Comparison of ENCODE assay signal across 15 cellular contexts in the genomic region with DNA sequence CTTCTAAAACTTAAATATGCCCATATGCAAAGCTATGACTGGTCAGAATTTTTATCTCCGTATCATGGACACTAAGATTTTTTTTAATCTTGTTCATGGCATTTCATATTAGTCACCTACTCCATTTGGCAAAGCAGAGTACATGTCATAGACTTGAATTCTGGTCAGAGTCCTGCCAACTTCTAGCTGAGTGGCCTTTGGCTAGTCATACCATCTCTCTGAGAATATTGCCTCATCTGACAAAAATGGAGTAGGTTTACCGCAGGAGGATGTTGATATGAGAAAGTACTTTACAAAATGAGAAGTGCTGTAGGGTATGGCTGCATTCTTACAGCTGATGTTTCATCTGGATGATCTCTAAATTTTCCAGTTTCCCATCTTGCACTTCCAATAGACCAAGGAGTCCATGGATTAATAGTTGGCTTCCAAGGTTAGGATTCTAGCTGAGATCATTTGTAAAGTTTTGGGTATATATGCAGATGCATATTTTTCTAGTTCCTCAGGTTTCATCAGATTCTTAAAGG.
DNase-seq lines count a peak whose midpoint lies in the region; ATAC-seq and TF ChIP-seq lines count a peak whose summit lies in the region.
"Had no signal": no experiment of that assay in that cellular context is flagged by ENCODE, and none has a peak within 500 bp of the region (broad histone marks: within the 10 kb centered on the region; RNA-seq: fewer than 3 reads in every experiment).

No MANE protein-coding gene starts in this region.

- H3K4me3 ChIP-seq in breast epithelium (no peak overlapping the region), SJSA1 (no peak overlapping the region), fibroblast of villous mesenchyme (ENCODE audit: low read depth, low read length) (no peak overlapping the region), upper lobe of right lung (no peak overlapping the region), endodermal cell (ENCODE audit: low read length) (no peak overlapping the region)
- H3K4me3 ChIP-seq: coronary artery had no signal

- BruUV-seq in MCF 10A (replicated peaks; lab: Mats Ljungman, UMichigan): no TSS peak

- H3K9me3 Mint-ChIP-seq in MCF 10A (ENCODE audit: unreplicated experiment) (no peaks in the 10 kb centered on the region), endodermal cell (no peaks in the 10 kb centered on the region)

- in situ Hi-C loops in KBM-7 (cut with MboI; ENCODE audit: low pct_unique_long_range_greater_than_20kb, low sequenced_read_pairs): no loop called here

- H3K36me3 Mint-ChIP-seq in MCF 10A (ENCODE audit: insufficient read depth, unreplicated experiment) (no peaks in the 10 kb centered on the region), endodermal cell (ENCODE audit: low read depth) (no peaks in the 10 kb centered on the region)

- peak overlapping the region; percentile 81 for H3K27ac Mint-ChIP-seq in MCF 10A (ENCODE audit: low read depth, unreplicated experiment)
- H3K27ac Mint-ChIP-seq in endodermal cell: no peak overlapping the region

- H3K27me3 ChIP-seq in breast epithelium (no peaks in the 10 kb centered on the region), SJSA1 (replicated peaks) (no peaks in the 10 kb centered on the region), upper lobe of right lung (no peaks in the 10 kb centered on the region), endodermal cell (ENCODE audit: control insufficient read depth, insufficient read depth, low read length, poor library complexity, severe bottlenecking) (no peaks in the 10 kb centered on the region)

- H3K4me1 Mint-ChIP-seq in MCF 10A (ENCODE audit: insufficient read depth, unreplicated experiment) (peaks cover 41% of the 10 kb centered on the region), endodermal cell (peaks cover 5% of the 10 kb centered on the region)

- peak; percentile 89 for ATAC-seq in upper lobe of right lung
- ATAC-seq in GM21390 (IDR thresholded peaks at IDR 0.05; ENCODE audit: unreplicated experiment): no peak

- no peak for TF ChIP-seq POLR2A in breast epithelium (IDR thresholded peaks at IDR 0.05)

- DNase-seq in MCF 10A (ENCODE audit: unreplicated experiment) (peak; percentile 99), breast epithelium (ENCODE audit: low spot score in 2 of 2) (no peak), SJSA1 (ENCODE audit: low read depth in 1 of 2, low spot score in 2 of 2) (peak; percentile 64 to 79), fibroblast of villous mesenchyme (ENCODE audit: low read depth) (peak; percentile 59), upper lobe of right lung (no peak), KBM-7 (no peak), endodermal cell (no peak)
- DNase-seq: activated T-cell treated with anti-CD3 and anti-CD28 coated beads for 4 hours; left colon; NCI-H1930; retina; stimulated activated CD8-positive, alpha-beta memory T cell treated with anti-CD3 and anti-CD28 coated beads, Interleukin-4, amount 100 ng/mL, for 48 hours; T-helper 1 cell had no signal

- H3K4me1 ChIP-seq in breast epithelium (no peaks in the 10 kb centered on the region), SJSA1 (replicated peaks) (peaks cover 50% of the 10 kb centered on the region), upper lobe of right lung (peaks cover 4% of the 10 kb centered on the region), endodermal cell (ENCODE audit: control insufficient read depth, insufficient read depth, low read length) (no peaks in the 10 kb centered on the region)

- intact Hi-C loops in MCF 10A (cut with micrococcal nuclease) (no loop called here), breast epithelium (cut with DNase I; ENCODE audit: low total_unique reads) (no loop called here), upper lobe of right lung (cut with DNase I) (no loop called here)

- H3K9me3 ChIP-seq in breast epithelium: no peaks in the 10 kb centered on the region
- no peaks in the 10 kb centered on the region for H3K9me3 ChIP-seq in SJSA1 (replicated peaks)
- H3K9me3 ChIP-seq in upper lobe of right lung: no peaks in the 10 kb centered on the region
- no peaks in the 10 kb centered on the region for H3K9me3 ChIP-seq in endodermal cell (ENCODE audit: control insufficient read depth, low read length)

- H3K27ac ChIP-seq in breast epithelium (no peak overlapping the region), SJSA1 (peak overlapping the region; percentile 64), upper lobe of right lung (no peak overlapping the region), endodermal cell (ENCODE audit: low read depth, low read length) (no peak overlapping the region)
- H3K27ac ChIP-seq: coronary artery had no signal

- H3K36me3 ChIP-seq in breast epithelium (no peaks in the 10 kb centered on the region), SJSA1 (no peaks in the 10 kb centered on the region), upper lobe of right lung (no peaks in the 10 kb centered on the region), endodermal cell (ENCODE audit: control insufficient read depth, insufficient read depth, low read length) (no peaks in the 10 kb centered on the region)

- H3K9ac ChIP-seq in endodermal cell (ENCODE audit: extremely low read depth, low read length, poor library complexity, severe bottlenecking): no peak overlapping the region

- POLR2A ChIA-PET in MCF 10A (lab: Yijun Ruan, JAX): interaction anchor here (0.7 to 3.2 kb wide), 21 partner anchors 9 to 414 kb away, joined by 3 to 32 read pairs (median 6); partner anchors contain the start of gene NR3C1

- no peak for TF ChIP-seq CTCF in MCF 10A (IDR thresholded peaks at IDR 0.05; ENCODE audit: unreplicated experiment)
- TF ChIP-seq CTCF in breast epithelium (IDR thresholded peaks at IDR 0.05): no peak
- TF ChIP-seq CTCF in fibroblast of villous mesenchyme (IDR thresholded peaks at IDR 0.05; ENCODE audit: insufficient read depth, low read depth, low read length): no peak
- no peak for TF ChIP-seq CTCF in upper lobe of right lung (IDR thresholded peaks at IDR 0.05)
- no peak for TF ChIP-seq CTCF in endodermal cell (conservative IDR thresholded peaks at IDR 0.05)

- no peaks in the 10 kb centered on the region for H3K27me3 Mint-ChIP-seq in MCF 10A (ENCODE audit: insufficient read depth, unreplicated experiment)
- H3K27me3 Mint-ChIP-seq in endodermal cell (ENCODE audit: insufficient read depth): no peaks in the 10 kb centered on the region

- H3K4me3 Mint-ChIP-seq in MCF 10A (ENCODE audit: unreplicated experiment) (peak overlapping the region; percentile 0), endodermal cell (no peak overlapping the region)

- CTCF ChIA-PET in MCF 10A (lab: Yijun Ruan, JAX): interaction anchor here (0.6 to 1.5 kb wide), 9 partner anchors 12 to 1030 kb away, joined by 3 to 5 read pairs (median 3); no protein-coding TSS in a partner anchor

- WGBS in endodermal cell (ENCODE audit: insufficient coverage in 1 of 2, insufficient read length in 1 of 2), 2 experiments: 83 to 100% methylated on average over 1 to 2 of the region's 2 CpGs

Comparison
In these comparisons a context has a peak if more than half of its experiments do, and no peak if none do; other contexts are left out.
1. DNase-seq: peak in MCF 10A (single experiment), SJSA1 (2 of 2) and fibroblast of villous mesenchyme (single experiment); none in breast epithelium (0 of 2), upper lobe of right lung (single experiment), KBM-7 (single experiment) and endodermal cell (single experiment).